Comparison of ENCODE assay signal across 9 cellular contexts in the genomic region with DNA sequence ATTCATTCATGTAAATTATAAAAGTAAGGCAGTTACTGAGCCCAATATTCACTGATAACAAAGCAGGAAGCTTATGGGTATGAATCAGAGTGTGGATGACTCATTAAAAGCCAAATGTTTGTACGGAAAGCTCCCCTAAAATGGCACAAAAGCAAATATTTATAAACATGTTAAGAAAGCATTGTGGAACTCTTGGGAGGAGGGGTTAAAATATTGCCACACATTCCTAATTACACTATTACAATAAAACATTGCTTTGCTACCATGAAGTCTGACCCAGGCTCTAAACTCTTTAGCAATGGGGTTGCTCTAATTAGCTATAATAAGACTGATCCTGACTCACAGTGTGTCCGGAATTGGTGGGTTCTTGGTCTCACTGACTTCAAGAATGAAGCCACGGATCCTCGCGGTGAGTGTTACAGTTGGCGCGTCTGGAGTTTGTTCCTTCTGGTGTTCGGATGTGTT.
DNase-seq lines count a peak whose midpoint lies in the region; ATAC-seq, FAIRE-seq and TF ChIP-seq lines count a peak whose summit lies in the region.
"Had no signal": no experiment of that assay in that cellular context is flagged by ENCODE, and none has a peak within 500 bp of the region (broad histone marks: within the 10 kb centered on the region; RNA-seq: fewer than 3 reads in every experiment).

No MANE protein-coding gene starts in this region.

- no CpG with 5 or more reads among the region's 8 CpGs for WGBS in neuronal stem cell (ENCODE audit: extremely low coverage in 2 of 2, insufficient read length in 2 of 2, insufficient replicate concordance in 1 of 2), 2 donors

- H3K27ac ChIP-seq in neuronal stem cell (replicated peaks; ENCODE audit: low read length): no peak overlapping the region
- H3K27ac ChIP-seq: prostate gland had no signal

- H3K14ac ChIP-seq in neuronal stem cell (ENCODE audit: low read length): no peak overlapping the region

- no peak overlapping the region for H2BK15ac ChIP-seq in neuronal stem cell (ENCODE audit: low read length)

- H2BK5ac ChIP-seq in neuronal stem cell (ENCODE audit: low read length): no peak overlapping the region

- no peak overlapping the region for H4K8ac ChIP-seq in neuronal stem cell (ENCODE audit: low read depth, low read length)

- H3K4me1 ChIP-seq in neuronal stem cell (ENCODE audit: control insufficient read depth in 2 of 2, insufficient read depth in 1 of 2, low read depth in 1 of 2, low read length in 2 of 2): no peaks in the 10 kb centered on the region
- H3K4me1 ChIP-seq: prostate gland had no signal

- H3K9ac ChIP-seq in neuronal stem cell (ENCODE audit: low read depth, low read length, poor library complexity): no peak overlapping the region

- no peak overlapping the region for H4K91ac ChIP-seq in neuronal stem cell (ENCODE audit: low read depth, low read length, poor library complexity)

- no peak overlapping the region for H3K23ac ChIP-seq in neuronal stem cell (ENCODE audit: low read depth, low read length, poor library complexity)

- H3K4me3 ChIP-seq in bronchial epithelial cell (ENCODE audit: low read depth, low read length): no peak overlapping the region
- H3K4me3 ChIP-seq in neuronal stem cell (ENCODE audit: low read length in 2 of 2): no peak overlapping the region
- H3K4me3 ChIP-seq: prostate gland had no signal

- no peak overlapping the region for H3K18ac ChIP-seq in neuronal stem cell (ENCODE audit: low read length)

- H2BK120ac ChIP-seq in neuronal stem cell (ENCODE audit: low read depth, low read length): no peak overlapping the region

- H3K27me3 ChIP-seq in bronchial epithelial cell (ENCODE audit: control insufficient read depth, insufficient read depth, low read length) (no peaks in the 10 kb centered on the region), neuronal stem cell (ENCODE audit: control insufficient read depth in 3 of 3, insufficient read depth in 3 of 3, low read depth in 1 of 3, low read length in 3 of 3) (no peaks in the 10 kb centered on the region)

- TF ChIP-seq CTCF in bronchial epithelial cell (IDR thresholded peaks at IDR 0.05; ENCODE audit: insufficient read depth, low read length, severe bottlenecking): no peak

- H3K36me3 ChIP-seq in bronchial epithelial cell (ENCODE audit: control insufficient read depth, insufficient read depth, low read length): no peaks in the 10 kb centered on the region
- no peaks in the 10 kb centered on the region for H3K36me3 ChIP-seq in neuronal stem cell (replicated peaks in 1 of 2; ENCODE audit: control insufficient read depth in 2 of 2, insufficient read depth in 2 of 2, low read length in 2 of 2)
- H3K36me3 ChIP-seq: prostate gland had no signal

- H2AK5ac ChIP-seq in neuronal stem cell (ENCODE audit: low read depth, low read length): no peak overlapping the region

- H3K4ac ChIP-seq in neuronal stem cell (ENCODE audit: low read length): no peak overlapping the region

- H2AFZ ChIP-seq in neuronal stem cell (ENCODE audit: low read length): peak overlapping the region; percentile 35

- H3K79me1 ChIP-seq in neuronal stem cell (ENCODE audit: low read depth, low read length): no peaks in the 10 kb centered on the region

- no peaks in the 10 kb centered on the region for H3K9me3 ChIP-seq in neuronal stem cell (replicated peaks in 1 of 2; ENCODE audit: control insufficient read depth in 2 of 2, insufficient read depth in 1 of 2, low read depth in 1 of 2, low read length in 2 of 2)
- H3K9me3 ChIP-seq: prostate gland had no signal

- peak; percentile 88 for DNase-seq in EH (ENCODE audit: low read depth)
- DNase-seq in NCI-H226: peak; percentile 77
- DNase-seq in bronchial epithelial cell (ENCODE audit: low read depth): peak; percentile 97
- no peak for DNase-seq in neuronal stem cell (ENCODE audit: low spot score)
- no peak for DNase-seq in central memory CD4-positive, alpha-beta T cell
- DNase-seq in mucosa of gallbladder (ENCODE audit: low spot score): no peak
- DNase-seq in NCI-H446 treated with DMSO at 0.1 percent for 48 hours (lab: John Stamatoyannopoulos, UW): no peak

- no peak for FAIRE-seq in bronchial epithelial cell (lab: Jason Lieb, UNC)

- H3K4me2 ChIP-seq in neuronal stem cell (ENCODE audit: insufficient read depth, low read length, poor library complexity, severe bottlenecking): no peak overlapping the region

- ATAC-seq in GM18520 (IDR thresholded peaks at IDR 0.05; ENCODE audit: unreplicated experiment): no peak

- H2BK12ac ChIP-seq in neuronal stem cell (ENCODE audit: low read length): no peak overlapping the region

Comparison
In these comparisons a context has a peak if more than half of its experiments do, and no peak if none do; other contexts are left out.
1. DNase-seq: peak in EH (single experiment), NCI-H226 (single experiment) and bronchial epithelial cell (single experiment); none in neuronal stem cell (single experiment), central memory CD4-positive, alpha-beta T cell (single experiment), mucosa of gallbladder (single experiment) and NCI-H446 treated with DMSO at 0.1 percent for 48 hours (single experiment).